Comparison of ENCODE assay signal across 9 cellular contexts in genomic region chr1:8571200-8571984, GRCh38.
A peak's percentile ranks its signal among the peaks of the same experiment; 100 is the strongest.
DNase-seq lines count a peak whose midpoint lies in the region; ATAC-seq, FAIRE-seq and TF ChIP-seq lines count a peak whose summit lies in the region.
"Had no signal": no experiment of that assay in that cellular context is flagged by ENCODE, and none has a peak within 500 bp of the region (broad histone marks: within the 10 kb centered on the region; RNA-seq: fewer than 3 reads in every experiment).

No MANE protein-coding gene starts in this region.

- CTCF ChIA-PET in K562 (lab: Yijun Ruan, JAX; ENCODE audit: low intra/inter-chr PET ratio), result interaction anchor here (0.8 to 1.3 kb wide), 2 partner anchors 163 to 196 kb away, joined by 3 to 4 read pairs; no protein-coding TSS in a partner anchor
- CTCF ChIA-PET in HepG2 (lab: Yijun Ruan, JAX; ENCODE audit: low intra/inter-chr PET ratio, low total read pairs), result no interaction called here
- CTCF ChIA-PET in activated CD4-positive, alpha-beta memory T cell treated with anti-CD3 and anti-CD28 coated beads for 36 hours (lab: Charles Lee), result interaction anchor here (0.7 to 3.6 kb wide), 9 partner anchors 10 to 278 kb away, joined by 3 to 29 read pairs (median 7); no protein-coding TSS in a partner anchor

- TF ChIP-seq EP300 in K562 (IDR thresholded peaks at IDR 0.05; ENCODE audit: low read length) (no peak; the same call in 1 of the 2 replicates), HepG2 (IDR thresholded peaks at IDR 0.05; ENCODE audit: low read depth in 2 of 2, low read length in 2 of 2) (peak in 1 of 2 experiments; percentile 89; a peak in 2 of 4 replicates), HepG2 (CRISPR knock-in tag; IDR thresholded peaks at IDR 0.05; ENCODE audit: borderline replicate concordance) (peak; percentile 68; the same call in 1 of the 2 replicates)

- H3K36me3 ChIP-seq in HUES48 (ENCODE audit: control insufficient read depth, insufficient read depth, low read length), result no peaks in the 10 kb centered on the region
- H3K36me3 ChIP-seq in K562 (ENCODE audit: control insufficient read depth, insufficient read depth, low read length), result no peaks in the 10 kb centered on the region
- peaks cover 0 to 2% of the 10 kb centered on the region in 2 experiments; a peak in 2 of 5 replicates for H3K36me3 ChIP-seq in HepG2 (replicated peaks in 1 of 2; ENCODE audit: control insufficient read depth in 1 of 2, insufficient read depth in 2 of 2, low read length in 2 of 2)

- H3K9me3 Mint-ChIP-seq in activated CD4-positive, alpha-beta memory T cell treated with anti-CD3 and anti-CD28 coated beads for 36 hours, result no peaks in the 10 kb centered on the region
- H3K9me3 Mint-ChIP-seq: activated naive CD8-positive, alpha-beta T cell treated with anti-CD3 and anti-CD28 coated beads, Interleukin-2, amount 10 ng/mL, durations not matched to agents 7 days and 5 days had no signal

- TF ChIP-seq RAD21 in K562 (CRISPR knock-in tag; conservative IDR thresholded peaks at IDR 0.05 in 1 of 2, IDR thresholded peaks at IDR 0.05 in 1 of 2) (peak in 1 of 2 experiments; percentile 17; a peak in 1 of 4 replicates), HepG2 (CRISPR knock-in tag; IDR thresholded peaks at IDR 0.05) (no peak)

- H3K36me3 Mint-ChIP-seq in activated CD4-positive, alpha-beta memory T cell treated with anti-CD3 and anti-CD28 coated beads for 36 hours, result no peaks in the 10 kb centered on the region
- H3K36me3 Mint-ChIP-seq: activated naive CD8-positive, alpha-beta T cell treated with anti-CD3 and anti-CD28 coated beads, Interleukin-2, amount 10 ng/mL, durations not matched to agents 7 days and 5 days had no signal

- TF ChIP-seq CTCF in 22Rv1 (IDR thresholded peaks at IDR 0.05) (peak; percentile 77), K562 (IDR thresholded peaks at IDR 0.05 in 2 of 3, conservative IDR thresholded peaks at IDR 0.05 in 1 of 3; ENCODE audit: insufficient read depth in 2 of 3, low read depth in 1 of 3, low read length in 3 of 3) (peak; percentile 11 to 44 (median 21); a peak in 3 of 6 replicates), HepG2 (CRISPR knock-in tag; IDR thresholded peaks at IDR 0.05) (peak; percentile 44)

- POLR2A ChIA-PET in K562 (lab: Yijun Ruan, JAX) (interaction anchor here (1.3 kb wide), 1 partner anchor 46 kb away, joined by 3 read pairs; no protein-coding TSS in a partner anchor), HepG2 (lab: Yijun Ruan, JAX) (no interaction called here)
- POLR2A ChIA-PET in activated CD4-positive, alpha-beta memory T cell treated with anti-CD3 and anti-CD28 coated beads for 36 hours (lab: Charles Lee), result no interaction called here

- H3K4me1 Mint-ChIP-seq in activated CD4-positive, alpha-beta memory T cell treated with anti-CD3 and anti-CD28 coated beads for 36 hours (ENCODE audit: low read depth), result no peaks in the 10 kb centered on the region

- 35% methylated on average over 5 of the region's 5 CpGs for WGBS in K562 (ENCODE audit: insufficient coverage, low coverage, missing lambda C conversion rate)
- WGBS in HepG2 (ENCODE audit: low lambda C conversion rate), result 30% methylated on average over 5 of the region's 5 CpGs

- H3K79me2 ChIP-seq in K562 (ENCODE audit: control insufficient read depth, insufficient read depth, low read length), result peaks cover 3% of the 10 kb centered on the region; the same call in 1 of the 3 replicates
- H3K79me2 ChIP-seq in HepG2 (ENCODE audit: insufficient read depth, low read length), result peaks cover 73% of the 10 kb centered on the region

- peak; percentile 40 for FAIRE-seq in K562 (lab: Jason Lieb, UNC)
- FAIRE-seq in HepG2 (lab: Jason Lieb, UNC), result peak; percentile 47

- H3K27ac ChIP-seq in 22Rv1, result no peak overlapping the region
- H3K27ac ChIP-seq in HUES48 (ENCODE audit: low read depth, low read length), result peak overlapping the region; percentile 45
- peak overlapping the region; percentile 10; the same call in 1 of the 3 replicates for H3K27ac ChIP-seq in K562 (ENCODE audit: extremely low read depth, low read depth, low read length)
- peak overlapping the region; percentile 73 for H3K27ac ChIP-seq in HepG2 (ENCODE audit: extremely low read length, insufficient read depth, low read length)

- peak; percentile 39 for ATAC-seq in K562
- ATAC-seq in HepG2, result peak; percentile 88
- no peak for ATAC-seq in GM21717 (IDR thresholded peaks at IDR 0.05; ENCODE audit: unreplicated experiment)

- H3K9ac ChIP-seq in HUES48 (ENCODE audit: low read depth, low read length) (no peak overlapping the region), K562 (ENCODE audit: insufficient read depth in 1 of 2, low read depth in 2 of 2, low read length in 2 of 2) (no peak overlapping the region), HepG2 (ENCODE audit: insufficient read depth, low read depth, low read length) (peak overlapping the region; percentile 32)

- H3K9me1 ChIP-seq in K562 (ENCODE audit: control insufficient read depth, insufficient read depth, low read length), result no peaks in the 10 kb centered on the region

- intact Hi-C loops in K562 (cut with micrococcal nuclease) (no loop called here), HepG2 (cut with micrococcal nuclease; ENCODE audit: unreplicated experiment) (no loop called here)
- intact Hi-C loops in activated CD4-positive, alpha-beta memory T cell treated with anti-CD3 and anti-CD28 coated beads for 36 hours (cut with micrococcal nuclease), result no loop called here

- no peaks in the 10 kb centered on the region for H3K27me3 Mint-ChIP-seq in activated CD4-positive, alpha-beta memory T cell treated with anti-CD3 and anti-CD28 coated beads for 36 hours
- H3K27me3 Mint-ChIP-seq: activated naive CD8-positive, alpha-beta T cell treated with anti-CD3 and anti-CD28 coated beads, Interleukin-2, amount 10 ng/mL, durations not matched to agents 7 days and 5 days had no signal

- no peak overlapping the region for H3K4me3 Mint-ChIP-seq in activated CD4-positive, alpha-beta memory T cell treated with anti-CD3 and anti-CD28 coated beads for 36 hours
- H3K4me3 Mint-ChIP-seq: activated naive CD8-positive, alpha-beta T cell treated with anti-CD3 and anti-CD28 coated beads, Interleukin-2, amount 10 ng/mL, durations not matched to agents 7 days and 5 days had no signal

- in situ Hi-C loops in K562 (cut with MboI), result loop anchor here (10.0 kb wide), 1 partner anchor 1183 kb away; no protein-coding TSS in a partner anchor
- in situ Hi-C loops in HepG2 (cut with HindIII; ENCODE audit: extremely low pct_ligation_motif_present, low pct_unique_long_range_greater_than_20kb), result loop anchor here (25.0 kb wide), 1 partner anchor 266 kb away; no protein-coding TSS in a partner anchor

- BruUV-seq in K562 (replicated peaks; lab: Mats Ljungman, UMichigan) (no TSS peak), HepG2 (replicated peaks; lab: Mats Ljungman, UMichigan) (no TSS peak)

- no peaks in the 10 kb centered on the region for H3K9me3 ChIP-seq in HUES48 (ENCODE audit: control insufficient read depth, insufficient read depth, low read length)
- H3K9me3 ChIP-seq in K562 (replicated peaks; ENCODE audit: control insufficient read depth, insufficient read depth, low read depth, low read length), result no peaks in the 10 kb centered on the region
- H3K9me3 ChIP-seq in HepG2 (ENCODE audit: low read length), result no peaks in the 10 kb centered on the region

- H3K4me3 ChIP-seq in HUES48 (ENCODE audit: low read depth, low read length) (no peak overlapping the region), K562 (no peak overlapping the region), HepG2 (replicated peaks in 1 of 3; ENCODE audit: insufficient read depth in 1 of 3, low read depth in 2 of 3, low read length in 3 of 3) (peak overlapping the region in 1 of 3 experiments; percentile 24; a peak in 1 of 6 replicates)

- DNase-seq in K562 (ENCODE audit: extremely low read depth in 1 of 4, low spot score in 3 of 4) (peak in 1 of 4 experiments; percentile 21), HepG2 (ENCODE audit: low spot score) (peak; percentile 88), middle frontal gyrus (ENCODE audit: extremely low spot score, low spot score) (no peak), epidermal melanocyte (ENCODE audit: insufficient read length, low spot score) (no peak)
- no peak for DNase-seq in activated CD4-positive, alpha-beta memory T cell treated with anti-CD3 and anti-CD28 coated beads for 36 hours
- DNase-seq: activated naive CD8-positive, alpha-beta T cell treated with anti-CD3 and anti-CD28 coated beads, Interleukin-2, amount 10 ng/mL, durations not matched to agents 7 days and 5 days had no signal

- H3K4me1 ChIP-seq in HUES48 (ENCODE audit: control insufficient read depth, insufficient read depth, low read length), result peaks cover 15% of the 10 kb centered on the region; the same call in 1 of the 2 replicates
- peaks cover 0 to 19% of the 10 kb centered on the region in 2 experiments; a peak in 3 of 5 replicates for H3K4me1 ChIP-seq in K562 (replicated peaks in 1 of 2; ENCODE audit: control insufficient read depth in 2 of 2, insufficient read depth in 2 of 2, low read length in 2 of 2)
- peaks cover 94% of the 10 kb centered on the region for H3K4me1 ChIP-seq in HepG2 (ENCODE audit: insufficient read depth, low read length)

- H3K27ac Mint-ChIP-seq in activated CD4-positive, alpha-beta memory T cell treated with anti-CD3 and anti-CD28 coated beads for 36 hours, result no peak overlapping the region
- H3K27ac Mint-ChIP-seq: activated naive CD8-positive, alpha-beta T cell treated with anti-CD3 and anti-CD28 coated beads, Interleukin-2, amount 10 ng/mL, durations not matched to agents 7 days and 5 days had no signal

- H2AFZ ChIP-seq in K562 (ENCODE audit: low read depth, low read length) (no peak overlapping the region; the same call in 1 of the 2 replicates), HepG2 (ENCODE audit: low read length) (no peak overlapping the region)

- TF ChIP-seq POLR2A in K562 (conservative IDR thresholded peaks at IDR 0.05) (no peak), HepG2 (IDR thresholded peaks at IDR 0.05; ENCODE audit: insufficient read depth in 1 of 2, low read depth in 2 of 2, low read length in 2 of 2) (no peak)

- H3K4me2 ChIP-seq in K562 (ENCODE audit: insufficient read depth, low read length) (no peak overlapping the region), HepG2 (ENCODE audit: low read depth, low read length) (peak overlapping the region; percentile 55)

- no peaks in the 10 kb centered on the region for H3K27me3 ChIP-seq in HUES48 (ENCODE audit: control insufficient read depth, insufficient read depth, low read length)
- no peaks in the 10 kb centered on the region for H3K27me3 ChIP-seq in K562 (ENCODE audit: control insufficient read depth in 2 of 2, insufficient read depth in 2 of 2, low read length in 2 of 2)
- H3K27me3 ChIP-seq in HepG2 (ENCODE audit: control insufficient read depth in 1 of 2, insufficient read depth in 2 of 2, low read length in 2 of 2), result no peaks in the 10 kb centered on the region

- no peaks in the 10 kb centered on the region for H4K20me1 ChIP-seq in K562 (replicated peaks; ENCODE audit: control insufficient read depth, insufficient read depth, low read length)
- peaks cover 3% of the 10 kb centered on the region for H4K20me1 ChIP-seq in HepG2 (ENCODE audit: insufficient read depth, low read length)

TF ChIP-seq in K562, 482 proteins besides CTCF, POLR2A, EP300 and RAD21 (continues in another document):
- TF ChIP-seq KDM1A (IDR thresholded peaks at IDR 0.05) (no peak), HMG20A (CRISPR knock-in tag; conservative IDR thresholded peaks at IDR 0.05) (no peak)

TF ChIP-seq in HepG2, 621 proteins besides CTCF, POLR2A, EP300 and RAD21 (continues in another document):
- TF ChIP-seq SOX6 (IDR thresholded peaks at IDR 0.05) (no peak), SOX6 (CRISPR knock-in tag; IDR thresholded peaks at IDR 0.05) (peak; percentile 95)

Comparison
In these comparisons a context has a peak if more than half of its experiments do, and no peak if none do; other contexts are left out.
1. CTCF ChIP-seq: peak in every context shown above with its lines; median percentile 77 in 22Rv1; 44 in HepG2; 21 in K562.